In the genomic region with DNA sequence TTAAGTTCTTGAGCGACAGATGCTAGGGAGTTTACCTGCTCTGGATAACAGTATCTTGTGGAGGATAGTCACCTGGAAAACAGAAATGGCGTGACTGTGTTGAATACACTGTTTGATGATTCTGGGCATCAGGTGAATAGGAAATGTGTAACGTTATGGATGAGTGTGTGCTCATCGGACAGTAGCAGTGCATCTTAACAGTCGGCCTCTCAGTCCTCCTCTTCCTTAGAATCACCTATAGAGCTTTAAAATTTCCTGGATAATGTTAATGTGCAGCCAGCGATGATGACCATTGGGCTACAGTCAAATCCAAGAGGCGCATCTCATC, we compare ENCODE assay signal across 8 cellular contexts.
DNase-seq lines count a peak whose midpoint lies in the region; ATAC-seq, FAIRE-seq and TF ChIP-seq lines count a peak whose summit lies in the region.

No MANE protein-coding gene starts in this region.

- TF ChIP-seq CTCF in OCI-LY7 (conservative IDR thresholded peaks at IDR 0.05; ENCODE audit: low read length) (no peak; the same call in 1 of the 2 replicates), endodermal cell (conservative IDR thresholded peaks at IDR 0.05) (no peak), parathyroid adenoma (IDR thresholded peaks at IDR 0.05) (no peak), GM13977 (IDR thresholded peaks at IDR 0.05; ENCODE audit: extremely low read depth, insufficient read depth, missing control alignments) (no peak)

- H3K4me3 ChIP-seq in OCI-LY7 (ENCODE audit: low read depth, low read length, poor library complexity, severe bottlenecking), result peak overlapping the region; percentile 83
- H3K4me3 ChIP-seq in endodermal cell (ENCODE audit: low read length), result peak overlapping the region; percentile 94
- H3K4me3 ChIP-seq in parathyroid adenoma (ENCODE audit: low read depth, low read length), result peak overlapping the region; percentile 70

- peak overlapping the region; percentile 94 for H3K4me3 Mint-ChIP-seq in endodermal cell

- no peaks in the 10 kb centered on the region for H3K36me3 ChIP-seq in OCI-LY7 (ENCODE audit: insufficient read depth, low read length)
- peaks cover 6% of the 10 kb centered on the region for H3K36me3 ChIP-seq in endodermal cell (ENCODE audit: control insufficient read depth, insufficient read depth, low read length)
- H3K36me3 ChIP-seq in parathyroid adenoma (ENCODE audit: control insufficient read depth, insufficient read depth, low read length), result no peaks in the 10 kb centered on the region

- DNase-seq in OCI-LY7 (ENCODE audit: low spot score) (no peak), endodermal cell (no peak), foreskin melanocyte (no peak), frontal cortex (ENCODE audit: low spot score in 2 of 2) (no peak), retina (no peak), GM13977 (ENCODE audit: low spot score) (no peak)

- H3K79me2 ChIP-seq in OCI-LY7 (ENCODE audit: insufficient read depth, low read depth, low read length) (no peaks in the 10 kb centered on the region), parathyroid adenoma (no peaks in the 10 kb centered on the region)

- H3K27ac ChIP-seq in OCI-LY7 (ENCODE audit: low read depth, low read length, poor library complexity, severe bottlenecking) (no peak overlapping the region), endodermal cell (ENCODE audit: low read depth, low read length) (no peak overlapping the region), parathyroid adenoma (no peak overlapping the region)

- ATAC-seq in GM21447 (IDR thresholded peaks at IDR 0.05; ENCODE audit: unreplicated experiment), result peak; percentile 18

- 47 to 68% methylated on average over 6 to 7 of the region's 7 CpGs for WGBS in endodermal cell (ENCODE audit: insufficient coverage in 1 of 2, insufficient read length in 1 of 2), 2 experiments

- H3K4me1 Mint-ChIP-seq in endodermal cell, result peaks cover 11% of the 10 kb centered on the region

- H3K4me1 ChIP-seq in OCI-LY7 (ENCODE audit: insufficient read depth, low read length, poor library complexity, severe bottlenecking), result peaks cover 6% of the 10 kb centered on the region
- no peaks in the 10 kb centered on the region for H3K4me1 ChIP-seq in endodermal cell (ENCODE audit: control insufficient read depth, insufficient read depth, low read length)
- H3K4me1 ChIP-seq in parathyroid adenoma, result no peaks in the 10 kb centered on the region

- H3K9me2 ChIP-seq in OCI-LY7 (ENCODE audit: insufficient read depth, low read length), result no peaks in the 10 kb centered on the region

- no peaks in the 10 kb centered on the region for H3K9me3 Mint-ChIP-seq in endodermal cell

- CTCF ChIA-PET in OCI-LY7 (lab: Charles Lee; ENCODE audit: unreplicated experiment), result interaction anchor here (0.6 kb wide), 1 partner anchor 1094 kb away, joined by 3 read pairs; no protein-coding TSS in a partner anchor

- H3K9me3 ChIP-seq in OCI-LY7 (ENCODE audit: low read length) (no peaks in the 10 kb centered on the region), endodermal cell (ENCODE audit: control insufficient read depth, low read length) (no peaks in the 10 kb centered on the region), parathyroid adenoma (ENCODE audit: control insufficient read depth, low read length) (no peaks in the 10 kb centered on the region)

- H2AFZ ChIP-seq in OCI-LY7 (ENCODE audit: low read length) (peak overlapping the region; percentile 100), parathyroid adenoma (peak overlapping the region; percentile 70)

- peak overlapping the region; percentile 59 for H3K9ac ChIP-seq in endodermal cell (ENCODE audit: extremely low read depth, low read length, poor library complexity, severe bottlenecking)
- no peak overlapping the region for H3K9ac ChIP-seq in parathyroid adenoma

- H3K36me3 Mint-ChIP-seq in endodermal cell (ENCODE audit: low read depth), result peaks cover 10% of the 10 kb centered on the region

- in situ Hi-C loops in GM13977 (cut with MboI; ENCODE audit: low pct_unique_long_range_greater_than_20kb, low sequenced_read_pairs, unreplicated experiment), result no loop called here

- BruUV-seq in OCI-LY7 (replicated peaks; lab: Mats Ljungman, UMichigan), result no TSS peak

- H3K27me3 Mint-ChIP-seq in endodermal cell (ENCODE audit: insufficient read depth), result peaks cover 5% of the 10 kb centered on the region

- intact Hi-C loops in OCI-LY7 (cut with micrococcal nuclease; ENCODE audit: unreplicated experiment), result loop anchor here (1.0 to 5.0 kb wide), 3 partner anchors 58 to 209 kb away; no protein-coding TSS in a partner anchor

- H3K27ac Mint-ChIP-seq in endodermal cell, result peak overlapping the region; percentile 95

- POLR2A ChIA-PET in OCI-LY7 (lab: Charles Lee), result interaction anchor here (1.0 to 1.1 kb wide), 2 partner anchors 10 to 60 kb away, joined by 3 read pairs; no protein-coding TSS in a partner anchor

- H3K27me3 ChIP-seq in endodermal cell (ENCODE audit: control insufficient read depth, insufficient read depth, low read length, poor library complexity, severe bottlenecking) (no peaks in the 10 kb centered on the region), parathyroid adenoma (ENCODE audit: control insufficient read depth, insufficient read depth, low read length) (no peaks in the 10 kb centered on the region)

- H4K20me1 ChIP-seq in OCI-LY7 (ENCODE audit: insufficient read depth, low read length), result no peaks in the 10 kb centered on the region

- no peak for FAIRE-seq in frontal cortex (lab: Jason Lieb, UNC)

- H3K4me2 ChIP-seq in OCI-LY7 (ENCODE audit: low read length), result peak overlapping the region; percentile 82
- peak overlapping the region; percentile 94 for H3K4me2 ChIP-seq in parathyroid adenoma (ENCODE audit: low read length)
